In genomic region chr14:68692916-68693771, GRCh38 we compare ENCODE assay signal across 12 cellular contexts.
DNase-seq lines count a peak whose midpoint lies in the region; ATAC-seq, FAIRE-seq and TF ChIP-seq lines count a peak whose summit lies in the region.
"Had no signal": no experiment of that assay in that cellular context is flagged by ENCODE, and none has a peak within 500 bp of the region (broad histone marks: within the 10 kb centered on the region; RNA-seq: fewer than 3 reads in every experiment).

No MANE protein-coding gene starts in this region.

- H3K4me2 ChIP-seq in astrocyte (ENCODE audit: low read length), result no peak overlapping the region

- no peaks in the 10 kb centered on the region for H3K36me3 ChIP-seq in astrocyte (ENCODE audit: insufficient read depth, low read length)

- peaks cover 41% of the 10 kb centered on the region for H3K4me1 Mint-ChIP-seq in astrocyte (ENCODE audit: low read depth, unreplicated experiment)
- peaks cover 59% of the 10 kb centered on the region for H3K4me1 Mint-ChIP-seq in stimulated activated effector memory CD8-positive, alpha-beta T cell treated with anti-CD3 and anti-CD28 coated beads, Interleukin-12 subunit alpha, Interleukin-12 subunit beta, amount 100 ng/mL, for 72 hours

- H3K9ac ChIP-seq in astrocyte (ENCODE audit: low read length), result no peak overlapping the region

- intact Hi-C loops in cardiac septum (cut with DNase I), result no loop called here

- H3K4me3 ChIP-seq in astrocyte (ENCODE audit: insufficient read depth, low read depth, low read length) (no peak overlapping the region), skeletal muscle cell (ENCODE audit: low read depth, low read length) (no peak overlapping the region)

- no peak overlapping the region for H3K27ac Mint-ChIP-seq in astrocyte (ENCODE audit: unreplicated experiment)
- no peak overlapping the region for H3K27ac Mint-ChIP-seq in stimulated activated effector memory CD8-positive, alpha-beta T cell treated with anti-CD3 and anti-CD28 coated beads, Interleukin-12 subunit alpha, Interleukin-12 subunit beta, amount 100 ng/mL, for 72 hours

- no peaks in the 10 kb centered on the region for H3K27me3 Mint-ChIP-seq in astrocyte (ENCODE audit: low read depth, unreplicated experiment)

- no peaks in the 10 kb centered on the region for H3K9me3 ChIP-seq in astrocyte (ENCODE audit: insufficient read depth, low read depth, low read length)

- no peak overlapping the region for H3K4me3 Mint-ChIP-seq in astrocyte (ENCODE audit: unreplicated experiment)
- no peak overlapping the region for H3K4me3 Mint-ChIP-seq in stimulated activated effector memory CD8-positive, alpha-beta T cell treated with anti-CD3 and anti-CD28 coated beads, Interleukin-12 subunit alpha, Interleukin-12 subunit beta, amount 100 ng/mL, for 72 hours

- H3K27me3 ChIP-seq in astrocyte (ENCODE audit: insufficient read depth, low read length), result no peaks in the 10 kb centered on the region

- no peak for FAIRE-seq in astrocyte (lab: Jason Lieb, UNC)

- no peak overlapping the region for H3K27ac ChIP-seq in astrocyte (ENCODE audit: low read depth, low read length)

- H4K20me1 ChIP-seq in astrocyte (ENCODE audit: insufficient read depth, low read length), result no peaks in the 10 kb centered on the region

- DNase-seq in ELR (ENCODE audit: low read depth) (peak; percentile 52), astrocyte (ENCODE audit: low read depth) (peak; percentile 76), cardiac septum (ENCODE audit: low spot score) (peak; percentile 64), skeletal muscle cell (ENCODE audit: low read depth) (peak; percentile 76), NCI-H345 treated with DMSO at 0.1 percent for 48 hours (lab: John Stamatoyannopoulos, UW; ENCODE audit: unreplicated experiment) (no peak), RPMI8226 (no peak)
- DNase-seq in stimulated activated effector memory CD8-positive, alpha-beta T cell treated with anti-CD3 and anti-CD28 coated beads, Interleukin-12 subunit alpha, Interleukin-12 subunit beta, amount 100 ng/mL, for 72 hours (ENCODE audit: low spot score in 2 of 2), result no peak
- DNase-seq: activated T-cell treated with anti-CD3 and anti-CD28 coated beads, Interleukin-2, amount 50 U/mL, for 1 hour; dermis blood vessel endothelial cell; DMS153 had no signal

- peaks cover 47% of the 10 kb centered on the region for H3K4me1 ChIP-seq in astrocyte (ENCODE audit: insufficient read depth, low read length)

- H2AFZ ChIP-seq in astrocyte (ENCODE audit: low read depth, low read length), result no peak overlapping the region

- no peak for TF ChIP-seq CTCF in astrocyte (IDR thresholded peaks at IDR 0.05; ENCODE audit: insufficient read depth, low read depth, low read length)

- H3K9me3 Mint-ChIP-seq in astrocyte (ENCODE audit: unreplicated experiment), result peaks cover 2% of the 10 kb centered on the region
- no peaks in the 10 kb centered on the region for H3K9me3 Mint-ChIP-seq in stimulated activated effector memory CD8-positive, alpha-beta T cell treated with anti-CD3 and anti-CD28 coated beads, Interleukin-12 subunit alpha, Interleukin-12 subunit beta, amount 100 ng/mL, for 72 hours

- no peak for ATAC-seq in HG03520 (IDR thresholded peaks at IDR 0.05; ENCODE audit: unreplicated experiment)
- no peak for ATAC-seq in stimulated activated effector memory CD8-positive, alpha-beta T cell treated with anti-CD3 and anti-CD28 coated beads, Interleukin-12 subunit alpha, Interleukin-12 subunit beta, amount 100 ng/mL, for 72 hours
- ATAC-seq: HCT116 had no signal

- H3K79me2 ChIP-seq in astrocyte (ENCODE audit: insufficient read depth, low read length), result no peaks in the 10 kb centered on the region

- no peaks in the 10 kb centered on the region for H3K36me3 Mint-ChIP-seq in astrocyte (ENCODE audit: low read depth, unreplicated experiment)
- peaks cover 11% of the 10 kb centered on the region for H3K36me3 Mint-ChIP-seq in stimulated activated effector memory CD8-positive, alpha-beta T cell treated with anti-CD3 and anti-CD28 coated beads, Interleukin-12 subunit alpha, Interleukin-12 subunit beta, amount 100 ng/mL, for 72 hours

Comparison
In these comparisons a context has a peak if more than half of its experiments do, and no peak if none do; other contexts are left out.
1. DNase-seq: peak in ELR (single experiment), astrocyte (single experiment), cardiac septum (single experiment) and skeletal muscle cell (single experiment); none in NCI-H345 treated with DMSO at 0.1 percent for 48 hours (single experiment), RPMI8226 (single experiment) and stimulated activated effector memory CD8-positive, alpha-beta T cell treated with anti-CD3 and anti-CD28 coated beads, Interleukin-12 subunit alpha, Interleukin-12 subunit beta, amount 100 ng/mL, for 72 hours (0 of 2).